1 cellular context compared by ENCODE assay signal in the genomic region with DNA sequence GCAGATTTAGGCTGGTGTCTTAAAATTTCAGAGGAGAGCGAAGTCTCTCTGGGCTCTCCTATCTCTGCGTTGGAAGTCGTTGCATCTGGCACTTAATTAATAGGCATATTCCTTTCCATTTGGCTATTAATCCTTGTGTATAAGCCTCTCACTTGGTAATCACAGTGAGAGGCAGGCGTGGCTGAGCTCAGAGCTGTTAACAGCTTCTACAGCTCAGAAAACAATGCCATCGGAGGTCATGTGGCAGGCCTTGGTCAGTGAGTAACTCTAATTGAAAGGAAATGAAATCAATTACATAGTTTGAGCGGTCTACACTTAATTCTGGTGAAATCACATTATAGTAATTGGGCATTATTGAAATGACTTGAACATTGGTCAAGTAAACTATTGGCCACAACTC.
TF ChIP-seq lines count a peak whose summit lies in the region.

No MANE protein-coding gene starts in this region.

TF ChIP-seq in H1, 55 proteins besides CTCF, POLR2A, EP300 and RAD21 (continued from another document):
- TF ChIP-seq, protein P1, sequence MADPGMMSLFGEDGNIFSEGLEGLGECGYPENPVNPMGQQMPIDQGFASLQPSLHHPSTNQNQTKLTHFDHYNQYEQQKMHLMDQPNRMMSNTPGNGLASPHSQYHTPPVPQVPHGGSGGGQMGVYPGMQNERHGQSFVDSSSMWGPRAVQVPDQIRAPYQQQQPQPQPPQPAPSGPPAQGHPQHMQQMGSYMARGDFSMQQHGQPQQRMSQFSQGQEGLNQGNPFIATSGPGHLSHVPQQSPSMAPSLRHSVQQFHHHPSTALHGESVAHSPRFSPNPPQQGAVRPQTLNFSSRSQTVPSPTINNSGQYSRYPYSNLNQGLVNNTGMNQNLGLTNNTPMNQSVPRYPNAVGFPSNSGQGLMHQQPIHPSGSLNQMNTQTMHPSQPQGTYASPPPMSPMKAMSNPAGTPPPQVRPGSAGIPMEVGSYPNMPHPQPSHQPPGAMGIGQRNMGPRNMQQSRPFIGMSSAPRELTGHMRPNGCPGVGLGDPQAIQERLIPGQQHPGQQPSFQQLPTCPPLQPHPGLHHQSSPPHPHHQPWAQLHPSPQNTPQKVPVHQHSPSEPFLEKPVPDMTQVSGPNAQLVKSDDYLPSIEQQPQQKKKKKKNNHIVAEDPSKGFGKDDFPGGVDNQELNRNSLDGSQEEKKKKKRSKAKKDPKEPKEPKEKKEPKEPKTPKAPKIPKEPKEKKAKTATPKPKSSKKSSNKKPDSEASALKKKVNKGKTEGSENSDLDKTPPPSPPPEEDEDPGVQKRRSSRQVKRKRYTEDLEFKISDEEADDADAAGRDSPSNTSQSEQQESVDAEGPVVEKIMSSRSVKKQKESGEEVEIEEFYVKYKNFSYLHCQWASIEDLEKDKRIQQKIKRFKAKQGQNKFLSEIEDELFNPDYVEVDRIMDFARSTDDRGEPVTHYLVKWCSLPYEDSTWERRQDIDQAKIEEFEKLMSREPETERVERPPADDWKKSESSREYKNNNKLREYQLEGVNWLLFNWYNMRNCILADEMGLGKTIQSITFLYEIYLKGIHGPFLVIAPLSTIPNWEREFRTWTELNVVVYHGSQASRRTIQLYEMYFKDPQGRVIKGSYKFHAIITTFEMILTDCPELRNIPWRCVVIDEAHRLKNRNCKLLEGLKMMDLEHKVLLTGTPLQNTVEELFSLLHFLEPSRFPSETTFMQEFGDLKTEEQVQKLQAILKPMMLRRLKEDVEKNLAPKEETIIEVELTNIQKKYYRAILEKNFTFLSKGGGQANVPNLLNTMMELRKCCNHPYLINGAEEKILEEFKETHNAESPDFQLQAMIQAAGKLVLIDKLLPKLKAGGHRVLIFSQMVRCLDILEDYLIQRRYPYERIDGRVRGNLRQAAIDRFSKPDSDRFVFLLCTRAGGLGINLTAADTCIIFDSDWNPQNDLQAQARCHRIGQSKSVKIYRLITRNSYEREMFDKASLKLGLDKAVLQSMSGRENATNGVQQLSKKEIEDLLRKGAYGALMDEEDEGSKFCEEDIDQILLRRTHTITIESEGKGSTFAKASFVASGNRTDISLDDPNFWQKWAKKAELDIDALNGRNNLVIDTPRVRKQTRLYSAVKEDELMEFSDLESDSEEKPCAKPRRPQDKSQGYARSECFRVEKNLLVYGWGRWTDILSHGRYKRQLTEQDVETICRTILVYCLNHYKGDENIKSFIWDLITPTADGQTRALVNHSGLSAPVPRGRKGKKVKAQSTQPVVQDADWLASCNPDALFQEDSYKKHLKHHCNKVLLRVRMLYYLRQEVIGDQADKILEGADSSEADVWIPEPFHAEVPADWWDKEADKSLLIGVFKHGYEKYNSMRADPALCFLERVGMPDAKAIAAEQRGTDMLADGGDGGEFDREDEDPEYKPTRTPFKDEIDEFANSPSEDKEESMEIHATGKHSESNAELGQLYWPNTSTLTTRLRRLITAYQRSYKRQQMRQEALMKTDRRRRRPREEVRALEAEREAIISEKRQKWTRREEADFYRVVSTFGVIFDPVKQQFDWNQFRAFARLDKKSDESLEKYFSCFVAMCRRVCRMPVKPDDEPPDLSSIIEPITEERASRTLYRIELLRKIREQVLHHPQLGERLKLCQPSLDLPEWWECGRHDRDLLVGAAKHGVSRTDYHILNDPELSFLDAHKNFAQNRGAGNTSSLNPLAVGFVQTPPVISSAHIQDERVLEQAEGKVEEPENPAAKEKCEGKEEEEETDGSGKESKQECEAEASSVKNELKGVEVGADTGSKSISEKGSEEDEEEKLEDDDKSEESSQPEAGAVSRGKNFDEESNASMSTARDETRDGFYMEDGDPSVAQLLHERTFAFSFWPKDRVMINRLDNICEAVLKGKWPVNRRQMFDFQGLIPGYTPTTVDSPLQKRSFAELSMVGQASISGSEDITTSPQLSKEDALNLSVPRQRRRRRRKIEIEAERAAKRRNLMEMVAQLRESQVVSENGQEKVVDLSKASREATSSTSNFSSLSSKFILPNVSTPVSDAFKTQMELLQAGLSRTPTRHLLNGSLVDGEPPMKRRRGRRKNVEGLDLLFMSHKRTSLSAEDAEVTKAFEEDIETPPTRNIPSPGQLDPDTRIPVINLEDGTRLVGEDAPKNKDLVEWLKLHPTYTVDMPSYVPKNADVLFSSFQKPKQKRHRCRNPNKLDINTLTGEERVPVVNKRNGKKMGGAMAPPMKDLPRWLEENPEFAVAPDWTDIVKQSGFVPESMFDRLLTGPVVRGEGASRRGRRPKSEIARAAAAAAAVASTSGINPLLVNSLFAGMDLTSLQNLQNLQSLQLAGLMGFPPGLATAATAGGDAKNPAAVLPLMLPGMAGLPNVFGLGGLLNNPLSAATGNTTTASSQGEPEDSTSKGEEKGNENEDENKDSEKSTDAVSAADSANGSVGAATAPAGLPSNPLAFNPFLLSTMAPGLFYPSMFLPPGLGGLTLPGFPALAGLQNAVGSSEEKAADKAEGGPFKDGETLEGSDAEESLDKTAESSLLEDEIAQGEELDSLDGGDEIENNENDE (IDR thresholded peaks at IDR 0.05; ENCODE audit: insufficient replicate concordance, low read length): no peak
- TF ChIP-seq EZH2 (IDR thresholded peaks at IDR 0.05; ENCODE audit: low read depth, low read length, severe bottlenecking): no peak
- TF ChIP-seq, protein P2, sequence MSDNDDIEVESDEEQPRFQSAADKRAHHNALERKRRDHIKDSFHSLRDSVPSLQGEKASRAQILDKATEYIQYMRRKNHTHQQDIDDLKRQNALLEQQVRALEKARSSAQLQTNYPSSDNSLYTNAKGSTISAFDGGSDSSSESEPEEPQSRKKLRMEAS (IDR thresholded peaks at IDR 0.05): no peak
- no peak for TF ChIP-seq NRF1 (IDR thresholded peaks at IDR 0.05; ENCODE audit: low read depth, low read length)
